ENCODE assay signal across 8 cellular contexts in genomic region chrX:100409316-100410082, GRCh38. TPM values are rescaled to one million over a fixed set of nuclear protein-coding genes. Genes with fewer than 3 reads are reported as not detected.
DNase-seq lines count a peak whose midpoint lies in the region; ATAC-seq and TF ChIP-seq lines count a peak whose summit lies in the region.

No MANE protein-coding gene starts in this region.

- intact Hi-C loops in mucosa of descending colon (cut with DNase I, micrococcal nuclease), result no loop called here

- POLR2A ChIA-PET in AG04449 (lab: Yijun Ruan, JAX) (no interaction called here), HEK293T (lab: Yijun Ruan, JAX) (no interaction called here)

- H3K36me3 Mint-ChIP-seq in chondrocyte (ENCODE audit: low read depth), result peaks cover 5% of the 10 kb centered on the region

- peaks cover 39% of the 10 kb centered on the region for H3K4me1 Mint-ChIP-seq in chondrocyte (ENCODE audit: low read depth)

- CTCF ChIA-PET in AG04449 (lab: Yijun Ruan, JAX) (no interaction called here), HEK293T (lab: Yijun Ruan, JAX) (interaction anchor here (1.6 to 4.9 kb wide), 2 partner anchors 39 to 41 kb away, joined by 3 to 79 read pairs; no protein-coding TSS in a partner anchor)

- ATAC-seq in mucosa of descending colon, result peak; percentile 8

- H3K4me3 ChIP-seq in AG04449 (ENCODE audit: low read depth, low read length), result peak overlapping the region; percentile 42
- no peak overlapping the region for H3K4me3 ChIP-seq in mucosa of descending colon

- no peaks in the 10 kb centered on the region for H3K9me3 Mint-ChIP-seq in chondrocyte (ENCODE audit: low read depth)

- TF ChIP-seq CTCF in AG04449 (IDR thresholded peaks at IDR 0.05; ENCODE audit: insufficient read depth, low read length, missing control alignments), result no peak
- no peak for TF ChIP-seq CTCF in chondrocyte (IDR thresholded peaks at IDR 0.05)
- TF ChIP-seq CTCF in mucosa of descending colon (IDR thresholded peaks at IDR 0.05), result no peak

- H3K4me1 ChIP-seq in mucosa of descending colon (ENCODE audit: low read depth), result no peaks in the 10 kb centered on the region

- H3K9me3 ChIP-seq in mucosa of descending colon, result no peaks in the 10 kb centered on the region

- DNase-seq in AG04449 (ENCODE audit: low read depth, low spot score) (no peak), HEK293T (ENCODE audit: extremely low spot score) (peak; percentile 22), chondrocyte (ENCODE audit: low spot score) (peak; percentile 87), mucosa of descending colon (peak in 1 of 3 donors; percentile 20), NCI-H2081 treated with DMSO at 0.1 percent for 48 hours (lab: John Stamatoyannopoulos, UW) (no peak), AML-193 (lab: John Stamatoyannopoulos, UW) (no peak), NCI-H2107 treated with DMSO at 0.1 percent for 48 hours (lab: John Stamatoyannopoulos, UW; ENCODE audit: unreplicated experiment) (no peak), H4 (ENCODE audit: low spot score) (no peak)

- peaks cover 54% of the 10 kb centered on the region for H3K27me3 Mint-ChIP-seq in chondrocyte (ENCODE audit: low read depth)

- peak overlapping the region; percentile 89 for H3K4me3 Mint-ChIP-seq in chondrocyte (ENCODE audit: unreplicated experiment)

- H3K36me3 ChIP-seq in mucosa of descending colon (ENCODE audit: low read depth), result no peaks in the 10 kb centered on the region

- peak overlapping the region; percentile 67 for H3K27ac Mint-ChIP-seq in chondrocyte (ENCODE audit: unreplicated experiment)

TF ChIP-seq in HEK293T, 16 proteins besides CTCF, POLR2A, EP300 and RAD21:
- TF ChIP-seq ZNF384 (IDR thresholded peaks at IDR 0.05), result no peak
- peak; percentile 48; the same call in 1 of the 2 replicates for TF ChIP-seq CTBP1 (IDR thresholded peaks at IDR 0.05; ENCODE audit: borderline replicate concordance)
- no peak for TF ChIP-seq ARNT (IDR thresholded peaks at IDR 0.05)

RNA-seq across cellular contexts. Expression of gene PCDH19, which starts 0.6 kb away (rescaled TPM):
- total RNA-seq in chondrocyte (5.0 to 63.2 TPM (median 5.3 TPM) in 3 replicates), mucosa of descending colon (1 to 10 TPM; 1.0 to 2.0 (median 1.7) TPM)
- total RNA-seq in H4 (2014; rRNA removed; shearing (Covaris generic)), result 0.48 and 0.64 TPM in 2 replicates

Comparison
In these comparisons a context has a peak if more than half of its experiments do, and no peak if none do; other contexts are left out.
1. DNase-seq: peak in HEK293T (single experiment) and chondrocyte (single experiment); none in AG04449 (single experiment), NCI-H2081 treated with DMSO at 0.1 percent for 48 hours (single experiment), AML-193 (0 of 2), NCI-H2107 treated with DMSO at 0.1 percent for 48 hours (single experiment) and H4 (single experiment).